Comparison of ENCODE assay signal across 8 cellular contexts in genomic region chr2:63842149-63843061, GRCh38. TPM values are rescaled to one million over a fixed set of nuclear protein-coding genes. Genes with fewer than 3 reads are reported as not detected.
DNase-seq lines count a peak whose midpoint lies in the region; ATAC-seq and TF ChIP-seq lines count a peak whose summit lies in the region.

No MANE protein-coding gene starts in this region.

- H2BK120ac ChIP-seq in mesenchymal stem cell (ENCODE audit: low read depth, low read length): no peak overlapping the region

- peak overlapping the region; percentile 82 for H3K4me2 ChIP-seq in mesenchymal stem cell (ENCODE audit: low read length, poor library complexity, severe bottlenecking)

- peaks cover 4% of the 10 kb centered on the region for H3K79me1 ChIP-seq in mesenchymal stem cell (replicated peaks; ENCODE audit: low read length, poor library complexity, severe bottlenecking)

- H3K27ac ChIP-seq in CD8-positive, alpha-beta T cell (ENCODE audit: low read depth, low read length): peak overlapping the region; percentile 81
- H3K27ac ChIP-seq in HUES64 (ENCODE audit: low read depth, low read length): peak overlapping the region; percentile 100
- H3K27ac ChIP-seq in effector memory CD4-positive, alpha-beta T cell (ENCODE audit: insufficient read depth, low read length, poor library complexity, severe bottlenecking): peak overlapping the region; percentile 89
- H3K27ac ChIP-seq in mesenchymal stem cell (ENCODE audit: low read length, poor library complexity, severe bottlenecking): peak overlapping the region; percentile 43
- peak overlapping the region; percentile 95 to 98 (median 97) for H3K27ac ChIP-seq in tibial nerve

- H3K4me3 ChIP-seq in CD8-positive, alpha-beta T cell (ENCODE audit: low read depth, low read length): peak overlapping the region; percentile 94
- H3K4me3 ChIP-seq in HUES64 (ENCODE audit: low read length): peak overlapping the region; percentile 94
- peak overlapping the region; percentile 98 for H3K4me3 ChIP-seq in effector memory CD4-positive, alpha-beta T cell (ENCODE audit: insufficient read depth, low read depth, low read length, poor library complexity, severe bottlenecking)
- peak overlapping the region; percentile 50 to 90 for H3K4me3 ChIP-seq in mesenchymal stem cell (ENCODE audit: insufficient read depth in 1 of 2, low read depth in 1 of 2, low read length in 2 of 2)
- H3K4me3 ChIP-seq in tibial nerve: peak overlapping the region; percentile 68 to 94 (median 88)

- H3K36me3 ChIP-seq in CD8-positive, alpha-beta T cell (ENCODE audit: insufficient read depth, low read length): no peaks in the 10 kb centered on the region
- no peaks in the 10 kb centered on the region; the same call in 1 of the 2 replicates for H3K36me3 ChIP-seq in HUES64 (ENCODE audit: insufficient read depth, low read length)
- H3K36me3 ChIP-seq in effector memory CD4-positive, alpha-beta T cell (ENCODE audit: control insufficient read depth, insufficient read depth, low read length): no peaks in the 10 kb centered on the region
- no peaks in the 10 kb centered on the region for H3K36me3 ChIP-seq in mesenchymal stem cell (ENCODE audit: control insufficient read depth in 1 of 2, insufficient read depth in 2 of 2, low read depth in 1 of 2, low read length in 2 of 2)
- no peaks in the 10 kb centered on the region for H3K36me3 ChIP-seq in tibial nerve

- H2AFZ ChIP-seq in mesenchymal stem cell (ENCODE audit: low read depth, low read length): peak overlapping the region; percentile 36

- H3K14ac ChIP-seq in mesenchymal stem cell (ENCODE audit: low read length in 2 of 2): no peak overlapping the region

- DNase-seq in CD8-positive, alpha-beta T cell: peak in 2 of 7 experiments; percentile 17 to 23
- DNase-seq in SK-N-DZ (ENCODE audit: low spot score): peak; percentile 85
- DNase-seq in effector memory CD4-positive, alpha-beta T cell: no peak
- DNase-seq in mesenchymal stem cell: peak; percentile 84
- DNase-seq in tibial nerve (ENCODE audit: low spot score in 2 of 2): peak; percentile 26 to 61
- no peak for DNase-seq in NCI-H446 (lab: John Stamatoyannopoulos, UW)

- no peak overlapping the region for H2BK12ac ChIP-seq in mesenchymal stem cell (ENCODE audit: low read length in 2 of 2)

- H3K9me3 ChIP-seq in CD8-positive, alpha-beta T cell (ENCODE audit: low read length): no peaks in the 10 kb centered on the region
- H3K9me3 ChIP-seq in HUES64 (ENCODE audit: insufficient read depth, low read depth, low read length) (no peaks in the 10 kb centered on the region), mesenchymal stem cell (ENCODE audit: control insufficient read depth, low read length) (no peaks in the 10 kb centered on the region), tibial nerve (no peaks in the 10 kb centered on the region)
- no peaks in the 10 kb centered on the region for H3K9me3 ChIP-seq in effector memory CD4-positive, alpha-beta T cell (ENCODE audit: control insufficient read depth, low read length)

- H3K4ac ChIP-seq in mesenchymal stem cell (ENCODE audit: low read depth in 1 of 2, low read length in 2 of 2): peak overlapping the region in 1 of 2 experiments; percentile 54

- no peak overlapping the region for H4K91ac ChIP-seq in mesenchymal stem cell (ENCODE audit: low read length)

- TF ChIP-seq POLR2A in tibial nerve (IDR thresholded peaks at IDR 0.05): peak; percentile 39 to 51

- H3K27ac Mint-ChIP-seq in CD8-positive, alpha-beta T cell: peak overlapping the region; percentile 98

- no peaks in the 10 kb centered on the region for H3K27me3 Mint-ChIP-seq in CD8-positive, alpha-beta T cell (ENCODE audit: low read depth)

- H3K27me3 ChIP-seq in CD8-positive, alpha-beta T cell (ENCODE audit: insufficient read depth, low read length): no peaks in the 10 kb centered on the region
- no peaks in the 10 kb centered on the region for H3K27me3 ChIP-seq in HUES64 (ENCODE audit: insufficient read depth, low read length)
- H3K27me3 ChIP-seq in effector memory CD4-positive, alpha-beta T cell (replicated peaks; ENCODE audit: control insufficient read depth, insufficient read depth, low read length, poor library complexity, severe bottlenecking): no peaks in the 10 kb centered on the region
- H3K27me3 ChIP-seq in mesenchymal stem cell (ENCODE audit: control insufficient read depth in 1 of 2, insufficient read depth in 1 of 2, low read length in 2 of 2): no peaks in the 10 kb centered on the region
- no peaks in the 10 kb centered on the region for H3K27me3 ChIP-seq in tibial nerve

- peak overlapping the region; percentile 40 for H2BK5ac ChIP-seq in mesenchymal stem cell (ENCODE audit: low read depth, low read length, poor library complexity, severe bottlenecking)

- peaks cover 21% of the 10 kb centered on the region for H3K36me3 Mint-ChIP-seq in CD8-positive, alpha-beta T cell

- TF ChIP-seq EP300 in tibial nerve (IDR thresholded peaks at IDR 0.05): peak in 1 of 2 donors; percentile 79

- H2BK15ac ChIP-seq in mesenchymal stem cell (ENCODE audit: low read depth, poor library complexity, severe bottlenecking): no peak overlapping the region

- TF ChIP-seq CTCF in CD8-positive, alpha-beta T cell (IDR thresholded peaks at IDR 0.05): no peak
- no peak for TF ChIP-seq CTCF in tibial nerve (IDR thresholded peaks at IDR 0.05)

- H2AK5ac ChIP-seq in mesenchymal stem cell (ENCODE audit: low read length, severe bottlenecking): no peak overlapping the region

- H3K4me1 Mint-ChIP-seq in CD8-positive, alpha-beta T cell (ENCODE audit: low read depth): peaks cover 60% of the 10 kb centered on the region

- H3K23ac ChIP-seq in mesenchymal stem cell (ENCODE audit: low read length in 2 of 2): no peak overlapping the region

- peaks cover 41% of the 10 kb centered on the region for H3K4me1 ChIP-seq in CD8-positive, alpha-beta T cell (ENCODE audit: insufficient read depth, low read length)
- H3K4me1 ChIP-seq in HUES64 (ENCODE audit: insufficient read depth, low read length) (peaks cover 33% of the 10 kb centered on the region), mesenchymal stem cell (ENCODE audit: control insufficient read depth, insufficient read depth, low read depth, low read length) (peaks cover 2% of the 10 kb centered on the region), tibial nerve (peaks cover 0 to 46% (median 11%) of the 10 kb centered on the region in 4 donors)
- H3K4me1 ChIP-seq in effector memory CD4-positive, alpha-beta T cell (ENCODE audit: control insufficient read depth, insufficient read depth, low read length, poor library complexity, severe bottlenecking): peaks cover 5% of the 10 kb centered on the region

- under 1% methylated on average over 24 of the region's 24 CpGs for WGBS in HUES64
- WGBS in mesenchymal stem cell: under 1% methylated on average over 24 of the region's 24 CpGs
- 3 to 4% methylated on average over 24 of the region's 24 CpGs for WGBS in tibial nerve, 2 donors

- POLR2A ChIA-PET in CD8-positive, alpha-beta T cell (lab: Charles Lee): interaction anchor here (0.9 to 3.0 kb wide), 6 partner anchors 13 to 254 kb away, joined by 3 to 47 read pairs (median 12); partner anchors contain the start of genes MDH1 and WDPCP

- intact Hi-C loops in CD8-positive, alpha-beta T cell (cut with DNase I, micrococcal nuclease): loop anchor here (1.0 to 10.0 kb wide), 12 partner anchors 11 to 1648 kb away; partner anchors contain the start of genes AFTPH (in 2 of the 2), B3GNT2 (in 1 of the 2), CEP68 (in 1 of the 2) and EHBP1 (in 1 of the 2)

- peak; percentile 1 for ATAC-seq in CD8-positive, alpha-beta T cell
- no peak for ATAC-seq in HG02884 (IDR thresholded peaks at IDR 0.05; ENCODE audit: unreplicated experiment)

- peak overlapping the region; percentile 99 for H3K4me3 Mint-ChIP-seq in CD8-positive, alpha-beta T cell

- CTCF ChIA-PET in CD8-positive, alpha-beta T cell (lab: Charles Lee): interaction anchor here (0.6 to 4.6 kb wide), 5 partner anchors 11 to 1537 kb away, joined by 3 to 29 read pairs (median 7); no protein-coding TSS in a partner anchor

- H3K9ac ChIP-seq in HUES64 (ENCODE audit: low read depth, low read length) (peak overlapping the region; percentile 95), mesenchymal stem cell (ENCODE audit: low read length) (peak overlapping the region; percentile 95)

- no peaks in the 10 kb centered on the region for H3K9me3 Mint-ChIP-seq in CD8-positive, alpha-beta T cell

- H4K8ac ChIP-seq in mesenchymal stem cell (ENCODE audit: low read length): no peak overlapping the region

- H3K18ac ChIP-seq in mesenchymal stem cell (ENCODE audit: low read depth in 1 of 2, low read length in 2 of 2): peak overlapping the region in 1 of 2 experiments; percentile 46

RNA-seq across cellular contexts. Expression of gene UGP2, which starts 0.7 kb away (rescaled TPM):
- total RNA-seq in CD8-positive, alpha-beta T cell: 10 to 100 TPM; 43.9 to 48.2 TPM
- 378 TPM for polyA plus RNA-seq in HUES64 (2013, experiment 1 of 2)
- 401 TPM for polyA plus RNA-seq in HUES64 (2013, experiment 2 of 2)
- polyA plus RNA-seq in SK-N-DZ (2014; cell fraction: cytosol; rRNA removed): 37.9 and 38.6 TPM in 2 replicates
- polyA plus RNA-seq in SK-N-DZ (2014; cell fraction: nucleus; rRNA removed): 24.1 and 32.0 TPM in 2 replicates
- polyA plus RNA-seq in mesenchymal stem cell (2013, experiment 1 of 2): 101 TPM
- polyA plus RNA-seq in mesenchymal stem cell (2013, experiment 2 of 2): 106 TPM
- 100 to 1,000 TPM in 2 of 4 donors, 10 to 100 TPM in 2; 80.8 to 137 (median 103) TPM for total RNA-seq in tibial nerve

Comparison
In these comparisons a context has a peak if more than half of its experiments do, and no peak if none do; other contexts are left out.
1. DNase-seq: peak in SK-N-DZ (single experiment), mesenchymal stem cell (single experiment) and tibial nerve (2 of 2); none in effector memory CD4-positive, alpha-beta T cell (0 of 3) and NCI-H446 (0 of 2).
2. H3K27ac ChIP-seq: peak in every context shown above with its lines; median percentile 100 in HUES64; 97 in tibial nerve; 89 in effector memory CD4-positive, alpha-beta T cell; 81 in CD8-positive, alpha-beta T cell; 43 in mesenchymal stem cell.
3. Peak in every context shown above with its lines, with median percentiles within 50 percentile points of each other: H3K4me3 ChIP-seq.